In genomic region chr1:21176589-21177555, GRCh38 we compare ENCODE assay signal across 1 cellular context.
TF ChIP-seq lines count a peak whose summit lies in the region.

A gene with protein sequence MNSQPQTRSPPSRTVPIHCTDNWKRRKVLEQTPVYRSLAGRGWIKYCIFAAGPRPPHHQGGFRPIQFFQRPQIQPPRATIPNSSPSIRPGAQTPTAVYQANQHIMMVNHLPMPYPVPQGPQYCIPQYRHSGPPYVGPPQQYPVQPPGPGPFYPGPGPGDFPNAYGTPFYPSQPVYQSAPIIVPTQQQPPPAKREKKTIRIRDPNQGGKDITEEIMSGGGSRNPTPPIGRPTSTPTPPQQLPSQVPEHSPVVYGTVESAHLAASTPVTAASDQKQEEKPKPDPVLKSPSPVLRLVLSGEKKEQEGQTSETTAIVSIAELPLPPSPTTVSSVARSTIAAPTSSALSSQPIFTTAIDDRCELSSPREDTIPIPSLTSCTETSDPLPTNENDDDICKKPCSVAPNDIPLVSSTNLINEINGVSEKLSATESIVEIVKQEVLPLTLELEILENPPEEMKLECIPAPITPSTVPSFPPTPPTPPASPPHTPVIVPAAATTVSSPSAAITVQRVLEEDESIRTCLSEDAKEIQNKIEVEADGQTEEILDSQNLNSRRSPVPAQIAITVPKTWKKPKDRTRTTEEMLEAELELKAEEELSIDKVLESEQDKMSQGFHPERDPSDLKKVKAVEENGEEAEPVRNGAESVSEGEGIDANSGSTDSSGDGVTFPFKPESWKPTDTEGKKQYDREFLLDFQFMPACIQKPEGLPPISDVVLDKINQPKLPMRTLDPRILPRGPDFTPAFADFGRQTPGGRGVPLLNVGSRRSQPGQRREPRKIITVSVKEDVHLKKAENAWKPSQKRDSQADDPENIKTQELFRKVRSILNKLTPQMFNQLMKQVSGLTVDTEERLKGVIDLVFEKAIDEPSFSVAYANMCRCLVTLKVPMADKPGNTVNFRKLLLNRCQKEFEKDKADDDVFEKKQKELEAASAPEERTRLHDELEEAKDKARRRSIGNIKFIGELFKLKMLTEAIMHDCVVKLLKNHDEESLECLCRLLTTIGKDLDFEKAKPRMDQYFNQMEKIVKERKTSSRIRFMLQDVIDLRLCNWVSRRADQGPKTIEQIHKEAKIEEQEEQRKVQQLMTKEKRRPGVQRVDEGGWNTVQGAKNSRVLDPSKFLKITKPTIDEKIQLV (N-terminal part only) (minus strand): TSS chr1:21176897. CDS start chr1:21002742, 174,155 bp downstream.

TF ChIP-seq in HepG2, 621 proteins besides CTCF, POLR2A, EP300 and RAD21 (continued from another document and continues in another):
- TF ChIP-seq, protein P1, sequence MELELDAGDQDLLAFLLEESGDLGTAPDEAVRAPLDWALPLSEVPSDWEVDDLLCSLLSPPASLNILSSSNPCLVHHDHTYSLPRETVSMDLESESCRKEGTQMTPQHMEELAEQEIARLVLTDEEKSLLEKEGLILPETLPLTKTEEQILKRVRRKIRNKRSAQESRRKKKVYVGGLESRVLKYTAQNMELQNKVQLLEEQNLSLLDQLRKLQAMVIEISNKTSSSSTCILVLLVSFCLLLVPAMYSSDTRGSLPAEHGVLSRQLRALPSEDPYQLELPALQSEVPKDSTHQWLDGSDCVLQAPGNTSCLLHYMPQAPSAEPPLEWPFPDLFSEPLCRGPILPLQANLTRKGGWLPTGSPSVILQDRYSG (CRISPR knock-in tag; IDR thresholded peaks at IDR 0.05) = no peak
- TF ChIP-seq ZNF33B (CRISPR knock-in tag; IDR thresholded peaks at IDR 0.05) (no peak), ARNTL (CRISPR knock-in tag; IDR thresholded peaks at IDR 0.05) (no peak), XRCC5 (optimal IDR thresholded peaks at IDR 0.05; ENCODE audit: low read length) (peak; percentile 72), ZNF616 (CRISPR knock-in tag; IDR thresholded peaks at IDR 0.05; ENCODE audit: low read depth) (no peak), ZSCAN25 (CRISPR knock-in tag; IDR thresholded peaks at IDR 0.05) (no peak), ZNF83 (CRISPR knock-in tag; IDR thresholded peaks at IDR 0.05; ENCODE audit: borderline replicate concordance) (no peak), PAWR (CRISPR knock-in tag; IDR thresholded peaks at IDR 0.05; ENCODE audit: borderline replicate concordance) (no peak), NR2C2 (CRISPR knock-in tag; IDR thresholded peaks at IDR 0.05; ENCODE audit: borderline replicate concordance) (no peak; the same call in 1 of the 2 replicates), ZBTB44 (CRISPR knock-in tag; IDR thresholded peaks at IDR 0.05) (no peak), E2F1 (CRISPR knock-in tag; IDR thresholded peaks at IDR 0.05) (0 out of 2 replicates have a peak, but pooled peaks have one; percentile 20), NONO (IDR thresholded peaks at IDR 0.05) (no peak), NONO (CRISPR knock-in tag; conservative IDR thresholded peaks at IDR 0.05) (no peak), ZNF766 (CRISPR knock-in tag; IDR thresholded peaks at IDR 0.05; ENCODE audit: borderline replicate concordance) (no peak), ZNF333 (CRISPR knock-in tag; IDR thresholded peaks at IDR 0.05; ENCODE audit: borderline replicate concordance) (0 out of 2 replicates have a peak, but pooled peaks have one; percentile 11), MED1 (CRISPR knock-in tag; IDR thresholded peaks at IDR 0.05) (peak; percentile 43), SETDB1 (CRISPR knock-in tag; IDR thresholded peaks at IDR 0.05; ENCODE audit: borderline replicate concordance) (no peak), RFX1 (IDR thresholded peaks at IDR 0.05) (peak; percentile 76), ZNF12 (CRISPR knock-in tag; IDR thresholded peaks at IDR 0.05) (no peak), RNF2 (conservative IDR thresholded peaks at IDR 0.05; ENCODE audit: low read depth) (0 out of 2 replicates have a peak, but pooled peaks have one; percentile 14), SP4 (CRISPR knock-in tag; IDR thresholded peaks at IDR 0.05) (no peak), ZNF550 (CRISPR knock-in tag; IDR thresholded peaks at IDR 0.05; ENCODE audit: borderline replicate concordance) (no peak), GATA4 (IDR thresholded peaks at IDR 0.05; ENCODE audit: borderline replicate concordance, low read depth) (peak; percentile 18; the same call in 1 of the 2 replicates), PRDM15 (CRISPR knock-in tag; IDR thresholded peaks at IDR 0.05) (no peak), ZNF496 (CRISPR knock-in tag; IDR thresholded peaks at IDR 0.05; ENCODE audit: insufficient replicate concordance) (no peak)
- TF ChIP-seq, protein P2, sequence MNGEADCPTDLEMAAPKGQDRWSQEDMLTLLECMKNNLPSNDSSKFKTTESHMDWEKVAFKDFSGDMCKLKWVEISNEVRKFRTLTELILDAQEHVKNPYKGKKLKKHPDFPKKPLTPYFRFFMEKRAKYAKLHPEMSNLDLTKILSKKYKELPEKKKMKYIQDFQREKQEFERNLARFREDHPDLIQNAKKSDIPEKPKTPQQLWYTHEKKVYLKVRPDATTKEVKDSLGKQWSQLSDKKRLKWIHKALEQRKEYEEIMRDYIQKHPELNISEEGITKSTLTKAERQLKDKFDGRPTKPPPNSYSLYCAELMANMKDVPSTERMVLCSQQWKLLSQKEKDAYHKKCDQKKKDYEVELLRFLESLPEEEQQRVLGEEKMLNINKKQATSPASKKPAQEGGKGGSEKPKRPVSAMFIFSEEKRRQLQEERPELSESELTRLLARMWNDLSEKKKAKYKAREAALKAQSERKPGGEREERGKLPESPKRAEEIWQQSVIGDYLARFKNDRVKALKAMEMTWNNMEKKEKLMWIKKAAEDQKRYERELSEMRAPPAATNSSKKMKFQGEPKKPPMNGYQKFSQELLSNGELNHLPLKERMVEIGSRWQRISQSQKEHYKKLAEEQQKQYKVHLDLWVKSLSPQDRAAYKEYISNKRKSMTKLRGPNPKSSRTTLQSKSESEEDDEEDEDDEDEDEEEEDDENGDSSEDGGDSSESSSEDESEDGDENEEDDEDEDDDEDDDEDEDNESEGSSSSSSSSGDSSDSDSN (CRISPR knock-in tag; IDR thresholded peaks at IDR 0.05) = peak; percentile 57; the same call in 1 of the 2 replicates
- TF ChIP-seq, protein P3, sequence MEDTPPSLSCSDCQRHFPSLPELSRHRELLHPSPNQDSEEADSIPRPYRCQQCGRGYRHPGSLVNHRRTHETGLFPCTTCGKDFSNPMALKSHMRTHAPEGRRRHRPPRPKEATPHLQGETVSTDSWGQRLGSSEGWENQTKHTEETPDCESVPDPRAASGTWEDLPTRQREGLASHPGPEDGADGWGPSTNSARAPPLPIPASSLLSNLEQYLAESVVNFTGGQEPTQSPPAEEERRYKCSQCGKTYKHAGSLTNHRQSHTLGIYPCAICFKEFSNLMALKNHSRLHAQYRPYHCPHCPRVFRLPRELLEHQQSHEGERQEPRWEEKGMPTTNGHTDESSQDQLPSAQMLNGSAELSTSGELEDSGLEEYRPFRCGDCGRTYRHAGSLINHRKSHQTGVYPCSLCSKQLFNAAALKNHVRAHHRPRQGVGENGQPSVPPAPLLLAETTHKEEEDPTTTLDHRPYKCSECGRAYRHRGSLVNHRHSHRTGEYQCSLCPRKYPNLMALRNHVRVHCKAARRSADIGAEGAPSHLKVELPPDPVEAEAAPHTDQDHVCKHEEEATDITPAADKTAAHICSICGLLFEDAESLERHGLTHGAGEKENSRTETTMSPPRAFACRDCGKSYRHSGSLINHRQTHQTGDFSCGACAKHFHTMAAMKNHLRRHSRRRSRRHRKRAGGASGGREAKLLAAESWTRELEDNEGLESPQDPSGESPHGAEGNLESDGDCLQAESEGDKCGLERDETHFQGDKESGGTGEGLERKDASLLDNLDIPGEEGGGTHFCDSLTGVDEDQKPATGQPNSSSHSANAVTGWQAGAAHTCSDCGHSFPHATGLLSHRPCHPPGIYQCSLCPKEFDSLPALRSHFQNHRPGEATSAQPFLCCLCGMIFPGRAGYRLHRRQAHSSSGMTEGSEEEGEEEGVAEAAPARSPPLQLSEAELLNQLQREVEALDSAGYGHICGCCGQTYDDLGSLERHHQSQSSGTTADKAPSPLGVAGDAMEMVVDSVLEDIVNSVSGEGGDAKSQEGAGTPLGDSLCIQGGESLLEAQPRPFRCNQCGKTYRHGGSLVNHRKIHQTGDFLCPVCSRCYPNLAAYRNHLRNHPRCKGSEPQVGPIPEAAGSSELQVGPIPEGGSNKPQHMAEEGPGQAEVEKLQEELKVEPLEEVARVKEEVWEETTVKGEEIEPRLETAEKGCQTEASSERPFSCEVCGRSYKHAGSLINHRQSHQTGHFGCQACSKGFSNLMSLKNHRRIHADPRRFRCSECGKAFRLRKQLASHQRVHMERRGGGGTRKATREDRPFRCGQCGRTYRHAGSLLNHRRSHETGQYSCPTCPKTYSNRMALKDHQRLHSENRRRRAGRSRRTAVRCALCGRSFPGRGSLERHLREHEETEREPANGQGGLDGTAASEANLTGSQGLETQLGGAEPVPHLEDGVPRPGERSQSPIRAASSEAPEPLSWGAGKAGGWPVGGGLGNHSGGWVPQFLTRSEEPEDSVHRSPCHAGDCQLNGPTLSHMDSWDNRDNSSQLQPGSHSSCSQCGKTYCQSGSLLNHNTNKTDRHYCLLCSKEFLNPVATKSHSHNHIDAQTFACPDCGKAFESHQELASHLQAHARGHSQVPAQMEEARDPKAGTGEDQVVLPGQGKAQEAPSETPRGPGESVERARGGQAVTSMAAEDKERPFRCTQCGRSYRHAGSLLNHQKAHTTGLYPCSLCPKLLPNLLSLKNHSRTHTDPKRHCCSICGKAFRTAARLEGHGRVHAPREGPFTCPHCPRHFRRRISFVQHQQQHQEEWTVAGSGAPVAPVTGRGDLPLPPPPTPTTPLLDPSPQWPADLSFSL (CRISPR knock-in tag; IDR thresholded peaks at IDR 0.05) = no peak
- TF ChIP-seq, protein P4, sequence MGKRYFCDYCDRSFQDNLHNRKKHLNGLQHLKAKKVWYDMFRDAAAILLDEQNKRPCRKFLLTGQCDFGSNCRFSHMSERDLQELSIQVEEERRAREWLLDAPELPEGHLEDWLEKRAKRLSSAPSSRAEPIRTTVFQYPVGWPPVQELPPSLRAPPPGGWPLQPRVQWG (CRISPR knock-in tag; IDR thresholded peaks at IDR 0.05; ENCODE audit: borderline replicate concordance, low read depth) = no peak
- TF ChIP-seq, protein P5, sequence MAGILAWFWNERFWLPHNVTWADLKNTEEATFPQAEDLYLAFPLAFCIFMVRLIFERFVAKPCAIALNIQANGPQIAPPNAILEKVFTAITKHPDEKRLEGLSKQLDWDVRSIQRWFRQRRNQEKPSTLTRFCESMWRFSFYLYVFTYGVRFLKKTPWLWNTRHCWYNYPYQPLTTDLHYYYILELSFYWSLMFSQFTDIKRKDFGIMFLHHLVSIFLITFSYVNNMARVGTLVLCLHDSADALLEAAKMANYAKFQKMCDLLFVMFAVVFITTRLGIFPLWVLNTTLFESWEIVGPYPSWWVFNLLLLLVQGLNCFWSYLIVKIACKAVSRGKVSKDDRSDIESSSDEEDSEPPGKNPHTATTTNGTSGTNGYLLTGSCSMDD (CRISPR knock-in tag; IDR thresholded peaks at IDR 0.05) = no peak
- TF ChIP-seq, protein P6, sequence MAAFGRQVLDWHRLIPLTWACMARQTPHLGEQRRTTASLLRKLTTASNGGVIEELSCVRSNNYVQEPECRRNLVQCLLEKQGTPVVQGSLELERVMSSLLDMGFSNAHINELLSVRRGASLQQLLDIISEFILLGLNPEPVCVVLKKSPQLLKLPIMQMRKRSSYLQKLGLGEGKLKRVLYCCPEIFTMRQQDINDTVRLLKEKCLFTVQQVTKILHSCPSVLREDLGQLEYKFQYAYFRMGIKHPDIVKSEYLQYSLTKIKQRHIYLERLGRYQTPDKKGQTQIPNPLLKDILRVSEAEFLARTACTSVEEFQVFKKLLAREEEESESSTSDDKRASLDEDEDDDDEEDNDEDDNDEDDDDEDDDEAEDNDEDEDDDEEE (CRISPR knock-in tag; IDR thresholded peaks at IDR 0.05) = 0 out of 2 replicates have a peak, but pooled peaks have one; percentile 39
